1 cellular context compared by ENCODE assay signal in genomic region chr3:46811615-46812236, GRCh38.
TF ChIP-seq lines count a peak whose summit lies in the region.

No MANE protein-coding gene starts in this region.

TF ChIP-seq in GM12878, 131 proteins besides CTCF, POLR2A, EP300 and RAD21:
- TF ChIP-seq SMAD5 (IDR thresholded peaks at IDR 0.05; ENCODE audit: low read depth) (no peak), SREBF2 (IDR thresholded peaks at IDR 0.05; ENCODE audit: low read length) (no peak), BCL11A (IDR thresholded peaks at IDR 0.05; ENCODE audit: low read depth, low read length) (no peak), MTA2 (IDR thresholded peaks at IDR 0.05; ENCODE audit: low read depth) (no peak), EED (IDR thresholded peaks at IDR 0.05; ENCODE audit: low read depth) (no peak), ZZZ3 (IDR thresholded peaks at IDR 0.05; ENCODE audit: control insufficient read depth, insufficient read length, low read depth) (no peak), TBL1XR1 (IDR thresholded peaks at IDR 0.05; ENCODE audit: low read depth, low read length) (no peak), RB1 (IDR thresholded peaks at IDR 0.05; ENCODE audit: borderline replicate concordance) (no peak), IKZF2 (IDR thresholded peaks at IDR 0.05) (no peak), ZBTB40 (IDR thresholded peaks at IDR 0.05; ENCODE audit: borderline replicate concordance) (no peak), CHD4 (IDR thresholded peaks at IDR 0.05) (no peak), ZBTB33 (IDR thresholded peaks at IDR 0.05) (no peak)
- TF ChIP-seq, protein P1, sequence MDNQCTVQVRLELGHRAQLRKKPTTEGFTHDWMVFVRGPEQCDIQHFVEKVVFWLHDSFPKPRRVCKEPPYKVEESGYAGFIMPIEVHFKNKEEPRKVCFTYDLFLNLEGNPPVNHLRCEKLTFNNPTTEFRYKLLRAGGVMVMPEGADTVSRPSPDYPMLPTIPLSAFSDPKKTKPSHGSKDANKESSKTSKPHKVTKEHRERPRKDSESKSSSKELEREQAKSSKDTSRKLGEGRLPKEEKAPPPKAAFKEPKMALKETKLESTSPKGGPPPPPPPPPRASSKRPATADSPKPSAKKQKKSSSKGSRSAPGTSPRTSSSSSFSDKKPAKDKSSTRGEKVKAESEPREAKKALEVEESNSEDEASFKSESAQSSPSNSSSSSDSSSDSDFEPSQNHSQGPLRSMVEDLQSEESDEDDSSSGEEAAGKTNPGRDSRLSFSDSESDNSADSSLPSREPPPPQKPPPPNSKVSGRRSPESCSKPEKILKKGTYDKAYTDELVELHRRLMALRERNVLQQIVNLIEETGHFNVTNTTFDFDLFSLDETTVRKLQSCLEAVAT (IDR thresholded peaks at IDR 0.05), result no peak
